9 cellular contexts compared by ENCODE assay signal in the genomic region with DNA sequence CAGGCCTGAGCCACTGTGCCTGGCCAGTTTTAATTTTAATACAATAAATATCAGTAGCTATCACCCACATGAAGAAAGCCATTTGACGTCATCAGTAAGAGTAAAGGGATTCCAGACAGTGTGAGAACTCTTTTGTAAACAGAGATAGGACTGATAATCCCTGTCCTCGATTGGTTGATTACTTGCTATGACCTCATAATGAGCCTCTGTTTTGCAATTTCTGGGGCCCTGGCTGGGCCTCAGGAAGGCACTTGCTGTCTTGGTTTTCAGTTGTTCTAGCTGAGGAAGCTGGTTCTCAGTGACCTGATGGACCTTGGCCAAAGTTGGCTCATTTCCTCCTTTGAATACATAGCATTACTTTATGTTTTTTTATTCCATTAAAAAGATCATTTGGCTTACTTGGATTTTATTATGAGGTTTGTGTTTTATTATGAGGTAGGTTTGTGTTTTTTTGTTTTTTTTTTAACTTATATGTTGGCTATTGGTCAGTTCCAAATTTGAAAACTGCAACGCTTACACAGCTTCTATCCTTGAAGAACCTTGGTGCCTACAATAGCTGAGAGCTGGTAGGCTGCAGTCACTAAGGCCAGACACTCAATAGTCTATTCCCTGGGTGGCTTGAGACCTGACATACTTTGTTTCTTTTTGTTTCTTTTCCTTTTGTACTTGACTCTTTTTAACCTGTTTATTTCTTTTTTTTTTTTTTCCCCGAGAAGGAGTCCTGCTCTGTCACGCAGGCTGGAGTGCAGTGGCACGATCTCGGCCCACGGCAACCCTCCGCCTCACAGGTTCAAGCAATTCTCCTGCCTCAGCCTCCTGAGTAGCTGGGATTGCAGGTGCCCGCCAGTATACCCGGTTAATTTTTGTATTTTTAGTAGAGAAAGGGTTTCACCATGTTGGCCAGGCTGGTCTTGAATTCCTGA. TPM values are rescaled to one million over a fixed set of nuclear protein-coding genes. Genes with fewer than 3 reads are reported as not detected.
A peak's percentile ranks its signal among the peaks of the same experiment; 100 is the strongest.
DNase-seq lines count a peak whose midpoint lies in the region; ATAC-seq and TF ChIP-seq lines count a peak whose summit lies in the region.
"Had no signal": no experiment of that assay in that cellular context is flagged by ENCODE, and none has a peak within 500 bp of the region (broad histone marks: within the 10 kb centered on the region; RNA-seq: fewer than 3 reads in every experiment).

No MANE protein-coding gene starts in this region.

- H3K9me3 Mint-ChIP-seq in T-cell: no peaks in the 10 kb centered on the region
- H3K9me3 Mint-ChIP-seq in activated naive CD8-positive, alpha-beta T cell treated with anti-CD3 and anti-CD28 coated beads, Interleukin-2, amount 50 U/mL, for 24 hours: no peaks in the 10 kb centered on the region

- H3K27ac Mint-ChIP-seq in T-cell: peak overlapping the region; percentile 27 to 28
- no peak overlapping the region for H3K27ac Mint-ChIP-seq in activated naive CD8-positive, alpha-beta T cell treated with anti-CD3 and anti-CD28 coated beads, Interleukin-2, amount 50 U/mL, for 24 hours

- H3K4me3 Mint-ChIP-seq in T-cell: no peak overlapping the region
- H3K4me3 Mint-ChIP-seq in activated naive CD8-positive, alpha-beta T cell treated with anti-CD3 and anti-CD28 coated beads, Interleukin-2, amount 50 U/mL, for 24 hours: no peak overlapping the region

- CTCF ChIA-PET in T-cell (lab: Charles Lee): interaction anchor here in 1 of 2 donors (0.7 kb wide), 1 partner anchor 27 kb away, joined by 4 read pairs; no protein-coding TSS in a partner anchor

- no peaks in the 10 kb centered on the region for H3K27me3 Mint-ChIP-seq in T-cell
- no peaks in the 10 kb centered on the region for H3K27me3 Mint-ChIP-seq in activated naive CD8-positive, alpha-beta T cell treated with anti-CD3 and anti-CD28 coated beads, Interleukin-2, amount 50 U/mL, for 24 hours

- intact Hi-C loops in posterior vena cava (cut with DNase I): no loop called here

- no peak for TF ChIP-seq CTCF in fibroblast of the aortic adventitia (IDR thresholded peaks at IDR 0.05; ENCODE audit: insufficient read depth, low read length)

- POLR2A ChIA-PET in T-cell (lab: Charles Lee): interaction anchor here in 1 of 2 donors (0.7 kb wide), 1 partner anchor 19 kb away, joined by 4 read pairs; no protein-coding TSS in a partner anchor

- no peak for ATAC-seq in T-cell (replicated peaks in 1 of 4)
- ATAC-seq in GM21528 (IDR thresholded peaks at IDR 0.05; ENCODE audit: low FRiP score, unreplicated experiment): no peak
- ATAC-seq in activated naive CD8-positive, alpha-beta T cell treated with anti-CD3 and anti-CD28 coated beads, Interleukin-2, amount 50 U/mL, for 24 hours: no peak
- ATAC-seq in SK-N-SH treated with all-trans-retinoic acid at 6 μM for 48 hours: no peak

- peaks cover 23% of the 10 kb centered on the region for H3K36me3 Mint-ChIP-seq in T-cell
- H3K36me3 Mint-ChIP-seq in activated naive CD8-positive, alpha-beta T cell treated with anti-CD3 and anti-CD28 coated beads, Interleukin-2, amount 50 U/mL, for 24 hours (ENCODE audit: low read depth): peaks cover 23% of the 10 kb centered on the region

- peaks cover 50 to 63% (median 54%) of the 10 kb centered on the region in 3 donors for H3K4me1 Mint-ChIP-seq in T-cell
- peaks cover 39% of the 10 kb centered on the region for H3K4me1 Mint-ChIP-seq in activated naive CD8-positive, alpha-beta T cell treated with anti-CD3 and anti-CD28 coated beads, Interleukin-2, amount 50 U/mL, for 24 hours

- DNase-seq in EL (peak; percentile 59), T-cell (no peak), fibroblast of the aortic adventitia (ENCODE audit: low read depth) (peak; percentile 76), posterior vena cava (ENCODE audit: low spot score) (peak; percentile 82), NCI-H748 (lab: John Stamatoyannopoulos, UW; ENCODE audit: unreplicated experiment) (no peak)
- no peak for DNase-seq in activated naive CD8-positive, alpha-beta T cell treated with anti-CD3 and anti-CD28 coated beads, Interleukin-2, amount 50 U/mL, for 24 hours

- H3K4me3 ChIP-seq in fibroblast of the aortic adventitia (ENCODE audit: low read depth, low read length): no peak overlapping the region
- H3K4me3 ChIP-seq: ovary had no signal

TF ChIP-seq in SK-N-SH treated with all-trans-retinoic acid at 6 μM for 48 hours, 23 proteins besides CTCF, POLR2A, EP300 and RAD21:
- TF ChIP-seq, protein P1, sequence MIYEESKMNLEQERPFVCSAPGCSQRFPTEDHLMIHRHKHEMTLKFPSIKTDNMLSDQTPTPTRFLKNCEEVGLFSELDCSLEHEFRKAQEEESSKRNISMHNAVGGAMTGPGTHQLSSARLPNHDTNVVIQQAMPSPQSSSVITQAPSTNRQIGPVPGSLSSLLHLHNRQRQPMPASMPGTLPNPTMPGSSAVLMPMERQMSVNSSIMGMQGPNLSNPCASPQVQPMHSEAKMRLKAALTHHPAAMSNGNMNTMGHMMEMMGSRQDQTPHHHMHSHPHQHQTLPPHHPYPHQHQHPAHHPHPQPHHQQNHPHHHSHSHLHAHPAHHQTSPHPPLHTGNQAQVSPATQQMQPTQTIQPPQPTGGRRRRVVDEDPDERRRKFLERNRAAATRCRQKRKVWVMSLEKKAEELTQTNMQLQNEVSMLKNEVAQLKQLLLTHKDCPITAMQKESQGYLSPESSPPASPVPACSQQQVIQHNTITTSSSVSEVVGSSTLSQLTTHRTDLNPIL (CRISPR knock-in tag; IDR thresholded peaks at IDR 0.05; ENCODE audit: low read depth): no peak
- TF ChIP-seq ZNF8 (CRISPR knock-in tag; IDR thresholded peaks at IDR 0.05): no peak
- TF ChIP-seq, protein P2, sequence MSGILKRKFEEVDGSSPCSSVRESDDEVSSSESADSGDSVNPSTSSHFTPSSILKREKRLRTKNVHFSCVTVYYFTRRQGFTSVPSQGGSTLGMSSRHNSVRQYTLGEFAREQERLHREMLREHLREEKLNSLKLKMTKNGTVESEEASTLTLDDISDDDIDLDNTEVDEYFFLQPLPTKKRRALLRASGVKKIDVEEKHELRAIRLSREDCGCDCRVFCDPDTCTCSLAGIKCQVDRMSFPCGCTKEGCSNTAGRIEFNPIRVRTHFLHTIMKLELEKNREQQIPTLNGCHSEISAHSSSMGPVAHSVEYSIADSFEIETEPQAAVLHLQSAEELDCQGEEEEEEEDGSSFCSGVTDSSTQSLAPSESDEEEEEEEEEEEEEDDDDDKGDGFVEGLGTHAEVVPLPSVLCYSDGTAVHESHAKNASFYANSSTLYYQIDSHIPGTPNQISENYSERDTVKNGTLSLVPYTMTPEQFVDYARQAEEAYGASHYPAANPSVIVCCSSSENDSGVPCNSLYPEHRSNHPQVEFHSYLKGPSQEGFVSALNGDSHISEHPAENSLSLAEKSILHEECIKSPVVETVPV (CRISPR knock-in tag; IDR thresholded peaks at IDR 0.05): no peak
- TF ChIP-seq ZC3H10 (CRISPR knock-in tag; IDR thresholded peaks at IDR 0.05): no peak
- TF ChIP-seq, protein P3, sequence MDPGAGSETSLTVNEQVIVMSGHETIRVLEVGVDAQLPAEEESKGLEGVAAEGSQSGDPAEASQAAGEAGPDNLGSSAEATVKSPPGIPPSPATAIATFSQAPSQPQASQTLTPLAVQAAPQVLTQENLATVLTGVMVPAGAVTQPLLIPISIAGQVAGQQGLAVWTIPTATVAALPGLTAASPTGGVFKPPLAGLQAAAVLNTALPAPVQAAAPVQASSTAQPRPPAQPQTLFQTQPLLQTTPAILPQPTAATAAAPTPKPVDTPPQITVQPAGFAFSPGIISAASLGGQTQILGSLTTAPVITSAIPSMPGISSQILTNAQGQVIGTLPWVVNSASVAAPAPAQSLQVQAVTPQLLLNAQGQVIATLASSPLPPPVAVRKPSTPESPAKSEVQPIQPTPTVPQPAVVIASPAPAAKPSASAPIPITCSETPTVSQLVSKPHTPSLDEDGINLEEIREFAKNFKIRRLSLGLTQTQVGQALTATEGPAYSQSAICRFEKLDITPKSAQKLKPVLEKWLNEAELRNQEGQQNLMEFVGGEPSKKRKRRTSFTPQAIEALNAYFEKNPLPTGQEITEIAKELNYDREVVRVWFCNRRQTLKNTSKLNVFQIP (CRISPR knock-in tag; IDR thresholded peaks at IDR 0.05; ENCODE audit: borderline replicate concordance, low read depth): no peak
- TF ChIP-seq ZNF70 (CRISPR knock-in tag; IDR thresholded peaks at IDR 0.05): no peak
- no peak for TF ChIP-seq TCF4 (CRISPR knock-in tag; IDR thresholded peaks at IDR 0.05; ENCODE audit: borderline replicate concordance)

RNA-seq across cellular contexts. Expression of a gene that starts 20.0 kb away (rescaled TPM):
- total RNA-seq in T-cell (10 to 100 TPM; 57.4 to 67.2 (median 64.0) TPM), fibroblast of the aortic adventitia (ENCODE audit: low replicate concordance) (11.4 and 12.7 TPM in 2 replicates), posterior vena cava (10 to 100 TPM; 20.5 to 24.5 TPM)

RNA-seq across cellular contexts. Expression of a gene that starts 45.6 kb away (rescaled TPM):
- total RNA-seq in T-cell: 10 to 100 TPM in 3 of 5 donors, 1 to 10 TPM in 2; 8.1 to 16.1 (median 15.3) TPM
- 6.7 and 10.1 TPM in 2 replicates for total RNA-seq in fibroblast of the aortic adventitia (ENCODE audit: low replicate concordance)
- total RNA-seq in posterior vena cava: 10 to 100 TPM; 11.8 to 15.1 TPM

RNA-seq across cellular contexts. Expression of a gene that starts 58.1 kb away (rescaled TPM):
- total RNA-seq in T-cell (under 1 TPM in 3 of 5 donors, not detected in 2; 0.09 to 0.26 (median 0.10) TPM), fibroblast of the aortic adventitia (ENCODE audit: low replicate concordance) (2.9 and 3.3 TPM in 2 replicates), posterior vena cava (1 to 10 TPM in 1 of 2 donors, under 1 TPM in 1; 0.95 to 2.7 TPM)

Comparison
In these comparisons a context has a peak if more than half of its experiments do, and no peak if none do; other contexts are left out.
1. DNase-seq: peak in EL (single experiment), fibroblast of the aortic adventitia (single experiment) and posterior vena cava (single experiment); none in T-cell (0 of 34), NCI-H748 (single experiment) and activated naive CD8-positive, alpha-beta T cell treated with anti-CD3 and anti-CD28 coated beads, Interleukin-2, amount 50 U/mL, for 24 hours (single experiment).